1 cellular context compared by ENCODE assay signal in genomic region chr1:154936416-154937050, GRCh38.
TF ChIP-seq lines count a peak whose summit lies in the region.

PMVK (minus strand) TSS chr1:154936719; CDS start chr1:154936685, 34 bp downstream.

TF ChIP-seq in HepG2, 621 proteins besides CTCF, POLR2A, EP300 and RAD21 (continued from another document and continues in another):
- TF ChIP-seq, protein P1, sequence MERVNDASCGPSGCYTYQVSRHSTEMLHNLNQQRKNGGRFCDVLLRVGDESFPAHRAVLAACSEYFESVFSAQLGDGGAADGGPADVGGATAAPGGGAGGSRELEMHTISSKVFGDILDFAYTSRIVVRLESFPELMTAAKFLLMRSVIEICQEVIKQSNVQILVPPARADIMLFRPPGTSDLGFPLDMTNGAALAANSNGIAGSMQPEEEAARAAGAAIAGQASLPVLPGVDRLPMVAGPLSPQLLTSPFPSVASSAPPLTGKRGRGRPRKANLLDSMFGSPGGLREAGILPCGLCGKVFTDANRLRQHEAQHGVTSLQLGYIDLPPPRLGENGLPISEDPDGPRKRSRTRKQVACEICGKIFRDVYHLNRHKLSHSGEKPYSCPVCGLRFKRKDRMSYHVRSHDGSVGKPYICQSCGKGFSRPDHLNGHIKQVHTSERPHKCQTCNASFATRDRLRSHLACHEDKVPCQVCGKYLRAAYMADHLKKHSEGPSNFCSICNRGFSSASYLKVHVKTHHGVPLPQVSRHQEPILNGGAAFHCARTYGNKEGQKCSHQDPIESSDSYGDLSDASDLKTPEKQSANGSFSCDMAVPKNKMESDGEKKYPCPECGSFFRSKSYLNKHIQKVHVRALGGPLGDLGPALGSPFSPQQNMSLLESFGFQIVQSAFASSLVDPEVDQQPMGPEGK (CRISPR knock-in tag; IDR thresholded peaks at IDR 0.05): peak; percentile 50
- TF ChIP-seq IRX3 (CRISPR knock-in tag; IDR thresholded peaks at IDR 0.05; ENCODE audit: borderline replicate concordance, low read depth): peak; percentile 99
- TF ChIP-seq SKI (IDR thresholded peaks at IDR 0.05; ENCODE audit: partially characterized antibody): peak; percentile 41
- peak; percentile 99 for TF ChIP-seq ZNF790 (CRISPR knock-in tag; IDR thresholded peaks at IDR 0.05; ENCODE audit: borderline replicate concordance)
- TF ChIP-seq NCOR1 (IDR thresholded peaks at IDR 0.05; ENCODE audit: borderline replicate concordance, low read length): no peak; the same call in 1 of the 2 replicates
- no peak for TF ChIP-seq ZFAT (CRISPR knock-in tag; conservative IDR thresholded peaks at IDR 0.05)
- peak; percentile 95 for TF ChIP-seq ZFP91 (CRISPR knock-in tag; IDR thresholded peaks at IDR 0.05; ENCODE audit: borderline replicate concordance)
- 0 out of 2 replicates have a peak, but pooled peaks have one; percentile 86 for TF ChIP-seq AFF4 (CRISPR knock-in tag; IDR thresholded peaks at IDR 0.05)
- no peak for TF ChIP-seq ATF7 (IDR thresholded peaks at IDR 0.05)
- TF ChIP-seq ATF7 (CRISPR knock-in tag; IDR thresholded peaks at IDR 0.05): peak; percentile 96
- peak; percentile 100 for TF ChIP-seq ZNF589 (CRISPR knock-in tag; conservative IDR thresholded peaks at IDR 0.05)
- TF ChIP-seq POLR2AphosphoS2 (IDR thresholded peaks at IDR 0.05; ENCODE audit: low read depth, low read length): no peak
- TF ChIP-seq, protein P2, sequence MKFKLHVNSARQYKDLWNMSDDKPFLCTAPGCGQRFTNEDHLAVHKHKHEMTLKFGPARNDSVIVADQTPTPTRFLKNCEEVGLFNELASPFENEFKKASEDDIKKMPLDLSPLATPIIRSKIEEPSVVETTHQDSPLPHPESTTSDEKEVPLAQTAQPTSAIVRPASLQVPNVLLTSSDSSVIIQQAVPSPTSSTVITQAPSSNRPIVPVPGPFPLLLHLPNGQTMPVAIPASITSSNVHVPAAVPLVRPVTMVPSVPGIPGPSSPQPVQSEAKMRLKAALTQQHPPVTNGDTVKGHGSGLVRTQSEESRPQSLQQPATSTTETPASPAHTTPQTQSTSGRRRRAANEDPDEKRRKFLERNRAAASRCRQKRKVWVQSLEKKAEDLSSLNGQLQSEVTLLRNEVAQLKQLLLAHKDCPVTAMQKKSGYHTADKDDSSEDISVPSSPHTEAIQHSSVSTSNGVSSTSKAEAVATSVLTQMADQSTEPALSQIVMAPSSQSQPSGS (CRISPR knock-in tag; IDR thresholded peaks at IDR 0.05): peak; percentile 67
- TF ChIP-seq ZNF563 (CRISPR knock-in tag; IDR thresholded peaks at IDR 0.05): peak; percentile 99
- no peak; the same call in none of the 2 replicates for TF ChIP-seq KDM4B (CRISPR knock-in tag; IDR thresholded peaks at IDR 0.05)
- no peak for TF ChIP-seq SRF (IDR thresholded peaks at IDR 0.05; ENCODE audit: low read depth, low read length)
- no peak for TF ChIP-seq MLLT10 (CRISPR knock-in tag; IDR thresholded peaks at IDR 0.05)
- no peak for TF ChIP-seq NR2F2 (IDR thresholded peaks at IDR 0.05; ENCODE audit: borderline replicate concordance, low read depth)
- TF ChIP-seq, protein P3, sequence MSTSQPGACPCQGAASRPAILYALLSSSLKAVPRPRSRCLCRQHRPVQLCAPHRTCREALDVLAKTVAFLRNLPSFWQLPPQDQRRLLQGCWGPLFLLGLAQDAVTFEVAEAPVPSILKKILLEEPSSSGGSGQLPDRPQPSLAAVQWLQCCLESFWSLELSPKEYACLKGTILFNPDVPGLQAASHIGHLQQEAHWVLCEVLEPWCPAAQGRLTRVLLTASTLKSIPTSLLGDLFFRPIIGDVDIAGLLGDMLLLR (CRISPR knock-in tag; IDR thresholded peaks at IDR 0.05): peak; percentile 99
- TF ChIP-seq ZNF776 (CRISPR knock-in tag; IDR thresholded peaks at IDR 0.05): peak; percentile 100
- peak; percentile 88 for TF ChIP-seq U2AF1 (optimal IDR thresholded peaks at IDR 0.05; ENCODE audit: low read depth, low read length)
- TF ChIP-seq ZNF138 (CRISPR knock-in tag; IDR thresholded peaks at IDR 0.05; ENCODE audit: low read depth): 0 out of 2 replicates have a peak, but pooled peaks have one; percentile 95
- TF ChIP-seq SOX13 (IDR thresholded peaks at IDR 0.05): no peak
- TF ChIP-seq SOX13 (CRISPR knock-in tag; conservative IDR thresholded peaks at IDR 0.05 in 1 of 2, IDR thresholded peaks at IDR 0.05 in 1 of 2): peak in 1 of 2 experiments; percentile 77; a peak in 2 of 4 replicates
- TF ChIP-seq ZNF792 (CRISPR knock-in tag; IDR thresholded peaks at IDR 0.05): peak; percentile 99
- TF ChIP-seq ZNF101 (CRISPR knock-in tag; IDR thresholded peaks at IDR 0.05; ENCODE audit: borderline replicate concordance, low read depth): peak; percentile 98; the same call in 1 of the 2 replicates
- TF ChIP-seq SP4 (CRISPR knock-in tag; IDR thresholded peaks at IDR 0.05): peak; percentile 90
- peak; percentile 100 for TF ChIP-seq ZNF280B (CRISPR knock-in tag; IDR thresholded peaks at IDR 0.05; ENCODE audit: borderline replicate concordance)
- TF ChIP-seq GLMP (CRISPR knock-in tag; IDR thresholded peaks at IDR 0.05; ENCODE audit: borderline replicate concordance): no peak
- TF ChIP-seq HDAC1 (CRISPR knock-in tag; IDR thresholded peaks at IDR 0.05): peak; percentile 86
- peak; percentile 99 for TF ChIP-seq ZNF232 (CRISPR knock-in tag; IDR thresholded peaks at IDR 0.05; ENCODE audit: borderline replicate concordance)
- TF ChIP-seq E2F5 (CRISPR knock-in tag; conservative IDR thresholded peaks at IDR 0.05): peak; percentile 83; the same call in 1 of the 2 replicates
- TF ChIP-seq, protein P4, sequence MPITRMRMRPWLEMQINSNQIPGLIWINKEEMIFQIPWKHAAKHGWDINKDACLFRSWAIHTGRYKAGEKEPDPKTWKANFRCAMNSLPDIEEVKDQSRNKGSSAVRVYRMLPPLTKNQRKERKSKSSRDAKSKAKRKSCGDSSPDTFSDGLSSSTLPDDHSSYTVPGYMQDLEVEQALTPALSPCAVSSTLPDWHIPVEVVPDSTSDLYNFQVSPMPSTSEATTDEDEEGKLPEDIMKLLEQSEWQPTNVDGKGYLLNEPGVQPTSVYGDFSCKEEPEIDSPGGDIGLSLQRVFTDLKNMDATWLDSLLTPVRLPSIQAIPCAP (CRISPR knock-in tag; IDR thresholded peaks at IDR 0.05; ENCODE audit: low read depth): peak; percentile 97
- TF ChIP-seq MXD4 (CRISPR knock-in tag; IDR thresholded peaks at IDR 0.05): peak; percentile 97
- no peak for TF ChIP-seq MBD4 (IDR thresholded peaks at IDR 0.05; ENCODE audit: borderline replicate concordance, low read length)
- TF ChIP-seq ZNF253 (CRISPR knock-in tag; IDR thresholded peaks at IDR 0.05; ENCODE audit: borderline replicate concordance): peak; percentile 97
- TF ChIP-seq ZNF570 (CRISPR knock-in tag; IDR thresholded peaks at IDR 0.05; ENCODE audit: borderline replicate concordance): peak; percentile 97; the same call in 1 of the 2 replicates
- peak; percentile 99 for TF ChIP-seq ZNF230 (CRISPR knock-in tag; IDR thresholded peaks at IDR 0.05)
- 0 out of 2 replicates have a peak, but pooled peaks have one; percentile 78 for TF ChIP-seq ZNF383 (CRISPR knock-in tag; IDR thresholded peaks at IDR 0.05; ENCODE audit: borderline replicate concordance)
- TF ChIP-seq, protein P5, sequence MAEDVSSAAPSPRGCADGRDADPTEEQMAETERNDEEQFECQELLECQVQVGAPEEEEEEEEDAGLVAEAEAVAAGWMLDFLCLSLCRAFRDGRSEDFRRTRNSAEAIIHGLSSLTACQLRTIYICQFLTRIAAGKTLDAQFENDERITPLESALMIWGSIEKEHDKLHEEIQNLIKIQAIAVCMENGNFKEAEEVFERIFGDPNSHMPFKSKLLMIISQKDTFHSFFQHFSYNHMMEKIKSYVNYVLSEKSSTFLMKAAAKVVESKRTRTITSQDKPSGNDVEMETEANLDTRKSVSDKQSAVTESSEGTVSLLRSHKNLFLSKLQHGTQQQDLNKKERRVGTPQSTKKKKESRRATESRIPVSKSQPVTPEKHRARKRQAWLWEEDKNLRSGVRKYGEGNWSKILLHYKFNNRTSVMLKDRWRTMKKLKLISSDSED (CRISPR knock-in tag; IDR thresholded peaks at IDR 0.05): peak; percentile 99
- TF ChIP-seq ZNF660 (CRISPR knock-in tag; IDR thresholded peaks at IDR 0.05; ENCODE audit: borderline replicate concordance, low read depth): peak; percentile 89; the same call in 1 of the 2 replicates
- peak; percentile 90 for TF ChIP-seq JUN (CRISPR knock-in tag; IDR thresholded peaks at IDR 0.05)
- TF ChIP-seq ZNF703 (CRISPR knock-in tag; IDR thresholded peaks at IDR 0.05; ENCODE audit: borderline replicate concordance): peak; percentile 81
- TF ChIP-seq ZNF619 (CRISPR knock-in tag; IDR thresholded peaks at IDR 0.05): peak; percentile 83; the same call in 1 of the 2 replicates
- TF ChIP-seq ZSCAN9 (CRISPR knock-in tag; IDR thresholded peaks at IDR 0.05; ENCODE audit: borderline replicate concordance): peak; percentile 99
- TF ChIP-seq, protein P6, sequence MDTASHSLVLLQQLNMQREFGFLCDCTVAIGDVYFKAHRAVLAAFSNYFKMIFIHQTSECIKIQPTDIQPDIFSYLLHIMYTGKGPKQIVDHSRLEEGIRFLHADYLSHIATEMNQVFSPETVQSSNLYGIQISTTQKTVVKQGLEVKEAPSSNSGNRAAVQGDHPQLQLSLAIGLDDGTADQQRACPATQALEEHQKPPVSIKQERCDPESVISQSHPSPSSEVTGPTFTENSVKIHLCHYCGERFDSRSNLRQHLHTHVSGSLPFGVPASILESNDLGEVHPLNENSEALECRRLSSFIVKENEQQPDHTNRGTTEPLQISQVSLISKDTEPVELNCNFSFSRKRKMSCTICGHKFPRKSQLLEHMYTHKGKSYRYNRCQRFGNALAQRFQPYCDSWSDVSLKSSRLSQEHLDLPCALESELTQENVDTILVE (CRISPR knock-in tag; IDR thresholded peaks at IDR 0.05): peak; percentile 92
- 0 out of 2 replicates have a peak, but pooled peaks have one; percentile 51 for TF ChIP-seq ZNF207 (IDR thresholded peaks at IDR 0.05; ENCODE audit: borderline replicate concordance)
